ENCODE assay signal across 1 cellular context in the genomic region with DNA sequence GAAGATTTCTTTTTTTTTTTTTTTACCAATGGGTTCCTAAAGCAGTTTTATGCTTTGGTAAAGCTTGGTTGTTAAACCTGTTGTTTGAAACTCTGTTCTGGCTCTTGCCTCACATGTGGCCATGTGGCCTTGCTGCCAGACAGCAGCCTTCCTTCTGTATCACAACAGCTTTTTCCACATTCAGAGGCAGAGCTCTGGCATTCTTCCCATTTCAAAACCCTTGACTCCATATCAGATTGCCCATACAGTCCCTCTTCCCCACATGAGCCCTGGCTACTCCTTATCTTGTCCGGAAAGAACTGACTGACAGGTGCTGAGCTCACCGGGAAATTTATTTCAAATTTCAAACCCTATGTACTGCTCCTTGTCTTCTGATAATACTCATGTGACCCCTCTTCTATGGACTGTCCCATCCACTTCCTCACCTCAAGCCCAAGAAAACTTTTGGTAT.
TF ChIP-seq lines count a peak whose summit lies in the region.

No MANE protein-coding gene starts in this region.

TF ChIP-seq in K562, 482 proteins besides CTCF, POLR2A, EP300 and RAD21 (continued from another document and continues in another):
- TF ChIP-seq ZBTB12 (CRISPR knock-in tag; IDR thresholded peaks at IDR 0.05), result no peak; the same call in 1 of the 2 replicates
- 0 out of 2 replicates have a peak, but pooled peaks have one; percentile 11 for TF ChIP-seq DIDO1 (tag; IDR thresholded peaks at IDR 0.05; ENCODE audit: low read depth)
- TF ChIP-seq, protein P1, sequence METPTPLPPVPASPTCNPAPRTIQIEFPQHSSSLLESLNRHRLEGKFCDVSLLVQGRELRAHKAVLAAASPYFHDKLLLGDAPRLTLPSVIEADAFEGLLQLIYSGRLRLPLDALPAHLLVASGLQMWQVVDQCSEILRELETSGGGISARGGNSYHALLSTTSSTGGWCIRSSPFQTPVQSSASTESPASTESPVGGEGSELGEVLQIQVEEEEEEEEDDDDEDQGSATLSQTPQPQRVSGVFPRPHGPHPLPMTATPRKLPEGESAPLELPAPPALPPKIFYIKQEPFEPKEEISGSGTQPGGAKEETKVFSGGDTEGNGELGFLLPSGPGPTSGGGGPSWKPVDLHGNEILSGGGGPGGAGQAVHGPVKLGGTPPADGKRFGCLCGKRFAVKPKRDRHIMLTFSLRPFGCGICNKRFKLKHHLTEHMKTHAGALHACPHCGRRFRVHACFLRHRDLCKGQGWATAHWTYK (CRISPR knock-in tag; IDR thresholded peaks at IDR 0.05), result peak; percentile 54; the same call in 1 of the 2 replicates
- TF ChIP-seq HDAC3 (IDR thresholded peaks at IDR 0.05; ENCODE audit: borderline replicate concordance, partially characterized antibody), result peak; percentile 70
- no peak for TF ChIP-seq IRF2 (CRISPR knock-in tag; IDR thresholded peaks at IDR 0.05)
- TF ChIP-seq, protein P2, sequence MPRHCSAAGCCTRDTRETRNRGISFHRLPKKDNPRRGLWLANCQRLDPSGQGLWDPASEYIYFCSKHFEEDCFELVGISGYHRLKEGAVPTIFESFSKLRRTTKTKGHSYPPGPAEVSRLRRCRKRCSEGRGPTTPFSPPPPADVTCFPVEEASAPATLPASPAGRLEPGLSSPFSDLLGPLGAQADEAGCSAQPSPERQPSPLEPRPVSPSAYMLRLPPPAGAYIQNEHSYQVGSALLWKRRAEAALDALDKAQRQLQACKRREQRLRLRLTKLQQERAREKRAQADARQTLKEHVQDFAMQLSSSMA (CRISPR knock-in tag; IDR thresholded peaks at IDR 0.05), result no peak
- TF ChIP-seq TBL1XR1 (IDR thresholded peaks at IDR 0.05; ENCODE audit: low read length in 2 of 2), result 0 out of 4 replicates have a peak, but pooled peaks of 1 of the 2 experiments have one; percentile 18
- TF ChIP-seq L3MBTL2 (IDR thresholded peaks at IDR 0.05), result peak; percentile 97
- TF ChIP-seq, protein P3, sequence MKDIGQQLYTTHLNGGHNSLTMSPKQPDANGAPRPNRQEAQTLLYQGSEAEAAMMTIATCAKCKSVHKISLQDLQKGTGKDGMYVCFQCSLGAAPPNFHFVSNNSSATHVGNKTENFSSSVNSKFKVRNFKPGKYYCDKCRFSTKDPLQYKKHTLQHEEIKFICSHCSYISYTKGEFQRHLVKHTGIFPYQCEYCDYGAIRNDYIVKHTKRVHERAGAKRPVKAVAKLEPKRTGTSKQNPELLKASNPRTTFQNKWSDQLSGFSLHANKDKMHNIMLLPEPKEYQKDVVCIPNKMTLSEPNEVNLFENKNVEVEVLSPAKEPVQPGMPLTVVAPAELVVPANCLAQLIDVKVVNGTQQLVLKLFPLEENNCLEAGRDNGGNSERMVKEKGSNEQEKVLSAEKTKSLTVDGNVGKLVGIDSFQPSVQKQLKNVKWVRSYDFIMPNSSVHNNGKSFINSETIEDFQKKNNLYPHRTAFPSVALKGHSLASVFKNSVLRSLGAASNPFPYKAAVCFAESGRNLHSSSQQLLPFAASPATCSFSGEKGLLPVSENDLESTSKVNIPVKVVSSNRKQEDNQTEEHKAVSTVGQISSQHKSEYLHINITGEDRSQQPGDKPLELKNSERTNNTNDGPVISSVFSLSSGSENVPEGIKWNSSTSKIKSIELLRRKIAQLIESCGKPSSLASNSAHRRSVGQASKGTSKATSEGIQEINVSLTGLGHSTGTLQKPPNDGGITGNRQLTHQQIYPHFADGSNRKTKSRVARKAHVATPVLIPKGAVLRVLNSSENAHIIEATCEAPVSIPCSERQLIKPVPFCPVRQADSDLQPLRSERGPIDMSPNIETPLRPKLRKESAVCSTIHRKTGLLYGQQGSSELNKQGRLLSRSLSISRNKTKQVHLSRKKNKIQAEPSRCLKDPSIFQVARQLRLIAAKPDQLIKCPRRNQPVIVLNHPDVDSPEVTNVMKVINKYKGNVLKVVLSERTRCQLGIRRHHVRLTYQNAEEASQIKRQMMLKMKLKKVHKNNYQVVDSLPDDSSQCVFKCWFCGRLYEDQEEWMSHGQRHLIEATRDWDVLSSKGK (CRISPR knock-in tag; IDR thresholded peaks at IDR 0.05), result no peak
- no peak for TF ChIP-seq ERF (CRISPR knock-in tag; IDR thresholded peaks at IDR 0.05)
- TF ChIP-seq ZNF232 (CRISPR knock-in tag; IDR thresholded peaks at IDR 0.05), result no peak
- no peak for TF ChIP-seq PURB (CRISPR knock-in tag; IDR thresholded peaks at IDR 0.05; ENCODE audit: low read depth)
- TF ChIP-seq TAL1 (IDR thresholded peaks at IDR 0.05), result peak; percentile 87
- no peak for TF ChIP-seq HNRNPL (IDR thresholded peaks at IDR 0.05; ENCODE audit: low read depth, low read length)
- no peak for TF ChIP-seq SNIP1 (IDR thresholded peaks at IDR 0.05; ENCODE audit: low read depth)
- TF ChIP-seq NFIC (IDR thresholded peaks at IDR 0.05), result peak; percentile 97
- no peak for TF ChIP-seq FOXJ3 (CRISPR knock-in tag; IDR thresholded peaks at IDR 0.05)
- TF ChIP-seq, protein P4, sequence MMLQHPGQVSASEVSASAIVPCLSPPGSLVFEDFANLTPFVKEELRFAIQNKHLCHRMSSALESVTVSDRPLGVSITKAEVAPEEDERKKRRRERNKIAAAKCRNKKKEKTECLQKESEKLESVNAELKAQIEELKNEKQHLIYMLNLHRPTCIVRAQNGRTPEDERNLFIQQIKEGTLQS (IDR thresholded peaks at IDR 0.05), result peak; percentile 72
- TF ChIP-seq, protein P4 (CRISPR knock-in tag; conservative IDR thresholded peaks at IDR 0.05), result no peak
- peak; percentile 63; the same call in 1 of the 2 replicates for TF ChIP-seq ZNF589 (CRISPR knock-in tag; IDR thresholded peaks at IDR 0.05; ENCODE audit: low read depth)
- peak; percentile 83 for TF ChIP-seq SMARCC2 (IDR thresholded peaks at IDR 0.05; ENCODE audit: low read depth)
- no peak for TF ChIP-seq ZNF318 (IDR thresholded peaks at IDR 0.05; ENCODE audit: borderline replicate concordance in 1 of 2, low read depth in 1 of 2)
- 0 out of 2 replicates have a peak, but pooled peaks have one; percentile 30 for TF ChIP-seq ZFP1 (CRISPR knock-in tag; IDR thresholded peaks at IDR 0.05)
- TF ChIP-seq ZNF395 (CRISPR knock-in tag; IDR thresholded peaks at IDR 0.05), result peak; percentile 56; the same call in 1 of the 2 replicates
- TF ChIP-seq, protein P5, sequence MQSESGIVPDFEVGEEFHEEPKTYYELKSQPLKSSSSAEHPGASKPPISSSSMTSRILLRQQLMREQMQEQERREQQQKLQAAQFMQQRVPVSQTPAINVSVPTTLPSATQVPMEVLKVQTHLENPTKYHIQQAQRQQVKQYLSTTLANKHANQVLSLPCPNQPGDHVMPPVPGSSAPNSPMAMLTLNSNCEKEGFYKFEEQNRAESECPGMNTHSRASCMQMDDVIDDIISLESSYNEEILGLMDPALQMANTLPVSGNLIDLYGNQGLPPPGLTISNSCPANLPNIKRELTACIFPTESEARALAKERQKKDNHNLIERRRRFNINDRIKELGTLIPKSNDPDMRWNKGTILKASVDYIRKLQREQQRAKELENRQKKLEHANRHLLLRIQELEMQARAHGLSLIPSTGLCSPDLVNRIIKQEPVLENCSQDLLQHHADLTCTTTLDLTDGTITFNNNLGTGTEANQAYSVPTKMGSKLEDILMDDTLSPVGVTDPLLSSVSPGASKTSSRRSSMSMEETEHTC (IDR thresholded peaks at IDR 0.05), result no peak
- 0 out of 2 replicates have a peak, but pooled peaks have one; percentile 30 for TF ChIP-seq ZFX (CRISPR knock-in tag; IDR thresholded peaks at IDR 0.05)
- TF ChIP-seq, protein P6, sequence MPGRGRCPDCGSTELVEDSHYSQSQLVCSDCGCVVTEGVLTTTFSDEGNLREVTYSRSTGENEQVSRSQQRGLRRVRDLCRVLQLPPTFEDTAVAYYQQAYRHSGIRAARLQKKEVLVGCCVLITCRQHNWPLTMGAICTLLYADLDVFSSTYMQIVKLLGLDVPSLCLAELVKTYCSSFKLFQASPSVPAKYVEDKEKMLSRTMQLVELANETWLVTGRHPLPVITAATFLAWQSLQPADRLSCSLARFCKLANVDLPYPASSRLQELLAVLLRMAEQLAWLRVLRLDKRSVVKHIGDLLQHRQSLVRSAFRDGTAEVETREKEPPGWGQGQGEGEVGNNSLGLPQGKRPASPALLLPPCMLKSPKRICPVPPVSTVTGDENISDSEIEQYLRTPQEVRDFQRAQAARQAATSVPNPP (IDR thresholded peaks at IDR 0.05; ENCODE audit: borderline replicate concordance, insufficient read depth, insufficient read length), result no peak
- TF ChIP-seq HMG20B (CRISPR knock-in tag; IDR thresholded peaks at IDR 0.05), result no peak
- peak; percentile 97 for TF ChIP-seq MEIS2 (IDR thresholded peaks at IDR 0.05; ENCODE audit: partially characterized antibody)
- TF ChIP-seq ELF4 (CRISPR knock-in tag; IDR thresholded peaks at IDR 0.05), result peak; percentile 81; the same call in 1 of the 2 replicates
- no peak for TF ChIP-seq ZNF316 (IDR thresholded peaks at IDR 0.05)
- TF ChIP-seq NFATC3 (IDR thresholded peaks at IDR 0.05), result no peak
